Comparison of ENCODE assay signal across 38 cellular contexts in the genomic region with DNA sequence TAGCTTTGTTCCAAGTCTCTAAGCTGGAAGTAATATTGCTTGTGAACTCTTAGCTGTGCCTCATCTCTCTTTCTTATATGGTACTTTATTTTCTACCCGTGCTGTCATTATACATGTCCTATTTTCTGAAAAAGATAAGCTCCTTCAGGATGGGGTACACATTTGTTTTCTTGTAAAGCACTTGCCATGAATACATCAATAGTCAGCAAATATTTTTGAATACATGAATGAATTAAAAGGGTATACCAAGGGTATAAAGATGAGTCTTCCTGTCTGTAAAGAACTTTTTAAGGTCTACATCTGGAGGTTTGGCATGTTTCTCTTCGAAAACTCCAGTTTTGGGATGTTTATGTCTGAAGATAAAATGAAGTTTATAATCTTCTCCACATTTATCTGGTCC. TPM values are rescaled to one million over a fixed set of nuclear protein-coding genes. Genes with fewer than 3 reads are reported as not detected.
"Had no signal": no experiment of that assay in that cellular context is flagged by ENCODE, and none has a peak within 500 bp of the region (broad histone marks: within the 10 kb centered on the region; RNA-seq: fewer than 3 reads in every experiment).

No MANE protein-coding gene starts in this region.

- ATAC-seq: activated CD4-positive, alpha-beta T cell treated with anti-CD3 and anti-CD28 coated beads for 36 hours; activated CD4-positive, CD25-positive, alpha-beta regulatory T cell treated with anti-CD3 and anti-CD28 coated beads, Interleukin-2, amount 50 U/mL, for 24 hours; activated CD8-positive, alpha-beta memory T cell treated with anti-CD3 and anti-CD28 coated beads, Interleukin-2, amount 10 ng/mL, durations not matched to agents 7 days and 5 days; activated CD8-positive, alpha-beta T cell treated with anti-CD3 and anti-CD28 coated beads, Interleukin-2, amount 10 ng/mL, durations not matched to agents 7 days and 5 days; activated naive CD8-positive, alpha-beta T cell treated with anti-CD3 and anti-CD28 coated beads, Interleukin-2, amount 50 U/mL, for 24 hours; WTC11 had no signal

- H3K36me3 ChIP-seq: ascending aorta, WERI-Rb-1 had no signal

- DNase-seq: activated CD4-positive, alpha-beta memory T cell treated with anti-CD3 and anti-CD28 coated beads, Interleukin-2, amount 10 ng/mL, durations not matched to agents 7 days and 5 days; activated CD4-positive, alpha-beta T cell treated with anti-CD3 and anti-CD28 coated beads for 1 hour; activated CD4-positive, alpha-beta T cell treated with anti-CD3 and anti-CD28 coated beads for 36 hours; activated CD4-positive, alpha-beta T cell treated with anti-CD3 and anti-CD28 coated beads for 48 hours; activated CD4-positive, alpha-beta T cell treated with anti-CD3 and anti-CD28 coated beads, Interleukin-2, amount 10 ng/mL, durations not matched to agents 7 days and 5 days; activated CD4-positive, alpha-beta T cell treated with anti-CD3 and anti-CD28 coated beads, Interleukin-2, amount 50 U/mL, for 48 hours; activated CD4-positive, CD25-positive, alpha-beta regulatory T cell; activated CD8-positive, alpha-beta memory T cell treated with anti-CD3 and anti-CD28 coated beads for 24 hours; activated CD8-positive, alpha-beta memory T cell treated with anti-CD3 and anti-CD28 coated beads, Interleukin-2, amount 10 ng/mL, durations not matched to agents 7 days and 5 days; activated CD8-positive, alpha-beta memory T cell treated with anti-CD3 and anti-CD28 coated beads, Interleukin-2, amount 50 U/mL, for 48 hours; activated CD8-positive, alpha-beta T cell treated with anti-CD3 and anti-CD28 coated beads, Interleukin-2, amount 10 ng/mL, durations not matched to agents 7 days and 5 days; activated effector memory CD4-positive, alpha-beta T cell treated with Interleukin-2 at 50 U/mL for 16 hours; activated gamma-delta T cell; activated naive CD4-positive, alpha-beta T cell treated with anti-CD3 and anti-CD28 coated beads, Interleukin-2, amount 10 ng/mL, durations not matched to agents 7 days and 5 days; activated naive CD4-positive, alpha-beta T cell treated with Interleukin-2 at 50 U/mL for 16 hours; activated naive CD8-positive, alpha-beta T cell treated with anti-CD3 and anti-CD28 coated beads, Interleukin-2, amount 10 ng/mL, durations not matched to agents 7 days and 5 days; activated naive CD8-positive, alpha-beta T cell treated with anti-CD3 and anti-CD28 coated beads, Interleukin-2, amount 50 U/mL, for 24 hours; activated T-cell treated with anti-CD3 and anti-CD28 coated beads, Interleukin-2, amount 50 U/mL, for 24 hours; activated T-cell treated with anti-CD3 and anti-CD28 coated beads, Interleukin-2, amount 50 U/mL, for 48 hours; amygdala; anterior cingulate cortex; caudate nucleus; cerebellar nuclear complex; T-helper 2 cell; T-helper 9 cell; WERI-Rb-1 had no signal

- H3K27ac Mint-ChIP-seq: activated CD4-positive, alpha-beta memory T cell treated with anti-CD3 and anti-CD28 coated beads, Interleukin-2, amount 10 ng/mL, durations not matched to agents 7 days and 5 days; activated CD4-positive, alpha-beta T cell treated with anti-CD3 and anti-CD28 coated beads for 36 hours; activated CD4-positive, alpha-beta T cell treated with anti-CD3 and anti-CD28 coated beads, Interleukin-2, amount 10 ng/mL, durations not matched to agents 7 days and 5 days; activated CD8-positive, alpha-beta memory T cell treated with anti-CD3 and anti-CD28 coated beads, Interleukin-2, amount 10 ng/mL, durations not matched to agents 7 days and 5 days; activated CD8-positive, alpha-beta T cell treated with anti-CD3 and anti-CD28 coated beads, Interleukin-2, amount 10 ng/mL, durations not matched to agents 7 days and 5 days; activated naive CD4-positive, alpha-beta T cell treated with anti-CD3 and anti-CD28 coated beads, Interleukin-2, amount 10 ng/mL, durations not matched to agents 7 days and 5 days; activated naive CD4-positive, alpha-beta T cell treated with anti-CD3 and anti-CD28 coated beads, Interleukin-2, amount 50 U/mL, for 24 hours; activated naive CD8-positive, alpha-beta T cell; activated naive CD8-positive, alpha-beta T cell treated with anti-CD3 and anti-CD28 coated beads, Interleukin-2, amount 10 ng/mL, durations not matched to agents 7 days and 5 days; activated naive CD8-positive, alpha-beta T cell treated with anti-CD3 and anti-CD28 coated beads, Interleukin-2, amount 50 U/mL, for 24 hours; activated T-cell treated with anti-CD3 and anti-CD28 coated beads, Interleukin-2, amount 50 U/mL, for 24 hours; activated T-helper 2 cell treated with anti-CD3 and anti-CD28 coated beads, Interferon-gamma antibody, Interleukin-2, Interleukin-4, amounts not matched to agents 10 μg/mL and 5 μg/mL and 100 μg/mL, durations not matched to agents 14 hours and 24 hours and 36 hours; brain; T-helper 2 cell treated with Interferon-gamma antibody and Interleukin-4, amounts not matched to agents 5 μg/mL and 100 μg/mL, for 36 hours; WTC11 had no signal

- H3K9me3 Mint-ChIP-seq: activated CD4-positive, alpha-beta memory T cell treated with anti-CD3 and anti-CD28 coated beads, Interleukin-2, amount 10 ng/mL, durations not matched to agents 7 days and 5 days; activated CD4-positive, alpha-beta T cell treated with anti-CD3 and anti-CD28 coated beads, Interleukin-2, amount 10 ng/mL, durations not matched to agents 7 days and 5 days; activated naive CD4-positive, alpha-beta T cell treated with anti-CD3 and anti-CD28 coated beads, Interleukin-2, amount 10 ng/mL, durations not matched to agents 7 days and 5 days; activated naive CD4-positive, alpha-beta T cell treated with anti-CD3 and anti-CD28 coated beads, Interleukin-2, amount 50 U/mL, for 24 hours; activated naive CD8-positive, alpha-beta T cell treated with anti-CD3 and anti-CD28 coated beads, Interleukin-2, amount 10 ng/mL, durations not matched to agents 7 days and 5 days; activated naive CD8-positive, alpha-beta T cell treated with anti-CD3 and anti-CD28 coated beads, Interleukin-2, amount 50 U/mL, for 24 hours; activated T-cell treated with anti-CD3 and anti-CD28 coated beads, Interleukin-2, amount 50 U/mL, for 24 hours; activated T-helper 2 cell treated with anti-CD3 and anti-CD28 coated beads, Interferon-gamma antibody, Interleukin-2, Interleukin-4, amounts not matched to agents 10 μg/mL and 5 μg/mL and 100 μg/mL, durations not matched to agents 14 hours and 24 hours and 36 hours; brain; central memory CD8-positive, alpha-beta T cell; T-helper 2 cell treated with Interferon-gamma antibody and Interleukin-4, amounts not matched to agents 5 μg/mL and 100 μg/mL, for 36 hours; WTC11 had no signal

- FAIRE-seq: bronchial epithelial cell, TTC549 had no signal

- H3K27me3 Mint-ChIP-seq: activated naive CD8-positive, alpha-beta T cell treated with anti-CD3 and anti-CD28 coated beads, Interleukin-2, amount 50 U/mL, for 24 hours; brain had no signal

- H3K4me3 Mint-ChIP-seq: activated CD4-positive, alpha-beta memory T cell treated with anti-CD3 and anti-CD28 coated beads, Interleukin-2, amount 10 ng/mL, durations not matched to agents 7 days and 5 days; activated CD4-positive, alpha-beta T cell treated with anti-CD3 and anti-CD28 coated beads for 36 hours; activated CD4-positive, alpha-beta T cell treated with anti-CD3 and anti-CD28 coated beads, Interleukin-2, amount 10 ng/mL, durations not matched to agents 7 days and 5 days; activated CD8-positive, alpha-beta memory T cell treated with anti-CD3 and anti-CD28 coated beads, Interleukin-2, amount 10 ng/mL, durations not matched to agents 7 days and 5 days; activated CD8-positive, alpha-beta T cell treated with anti-CD3 and anti-CD28 coated beads, Interleukin-2, amount 10 ng/mL, durations not matched to agents 7 days and 5 days; activated naive CD4-positive, alpha-beta T cell treated with anti-CD3 and anti-CD28 coated beads, Interleukin-2, amount 10 ng/mL, durations not matched to agents 7 days and 5 days; activated naive CD4-positive, alpha-beta T cell treated with anti-CD3 and anti-CD28 coated beads, Interleukin-2, amount 50 U/mL, for 24 hours; activated naive CD8-positive, alpha-beta T cell; activated naive CD8-positive, alpha-beta T cell treated with anti-CD3 and anti-CD28 coated beads, Interleukin-2, amount 10 ng/mL, durations not matched to agents 7 days and 5 days; activated naive CD8-positive, alpha-beta T cell treated with anti-CD3 and anti-CD28 coated beads, Interleukin-2, amount 50 U/mL, for 24 hours; activated T-cell treated with anti-CD3 and anti-CD28 coated beads, Interleukin-2, amount 50 U/mL, for 24 hours; brain; central memory CD8-positive, alpha-beta T cell; T-helper 2 cell treated with Interferon-gamma antibody and Interleukin-4, amounts not matched to agents 5 μg/mL and 100 μg/mL, for 36 hours; WTC11 had no signal

- H3K4me3 ChIP-seq: ascending aorta, cardiac muscle cell had no signal

- H3K4me1 Mint-ChIP-seq: activated CD4-positive, alpha-beta memory T cell treated with anti-CD3 and anti-CD28 coated beads, Interleukin-2, amount 10 ng/mL, durations not matched to agents 7 days and 5 days; activated CD4-positive, alpha-beta T cell treated with anti-CD3 and anti-CD28 coated beads for 36 hours; activated CD4-positive, alpha-beta T cell treated with anti-CD3 and anti-CD28 coated beads, Interleukin-2, amount 10 ng/mL, durations not matched to agents 7 days and 5 days; activated CD8-positive, alpha-beta memory T cell treated with anti-CD3 and anti-CD28 coated beads, Interleukin-2, amount 10 ng/mL, durations not matched to agents 7 days and 5 days; activated naive CD4-positive, alpha-beta T cell treated with anti-CD3 and anti-CD28 coated beads, Interleukin-2, amount 10 ng/mL, durations not matched to agents 7 days and 5 days; activated naive CD4-positive, alpha-beta T cell treated with anti-CD3 and anti-CD28 coated beads, Interleukin-2, amount 50 U/mL, for 24 hours; activated naive CD8-positive, alpha-beta T cell treated with anti-CD3 and anti-CD28 coated beads, Interleukin-2, amount 10 ng/mL, durations not matched to agents 7 days and 5 days; activated naive CD8-positive, alpha-beta T cell treated with anti-CD3 and anti-CD28 coated beads, Interleukin-2, amount 50 U/mL, for 24 hours; brain; central memory CD8-positive, alpha-beta T cell; WTC11 had no signal

- H3K27me3 ChIP-seq: ascending aorta, cardiac muscle cell had no signal

- H3K27ac ChIP-seq: ascending aorta, cardiac muscle cell, WERI-Rb-1 had no signal

- H3K36me3 Mint-ChIP-seq: activated CD8-positive, alpha-beta memory T cell treated with anti-CD3 and anti-CD28 coated beads, Interleukin-2, amount 10 ng/mL, durations not matched to agents 7 days and 5 days; activated naive CD4-positive, alpha-beta T cell treated with anti-CD3 and anti-CD28 coated beads, Interleukin-2, amount 10 ng/mL, durations not matched to agents 7 days and 5 days; activated naive CD4-positive, alpha-beta T cell treated with anti-CD3 and anti-CD28 coated beads, Interleukin-2, amount 50 U/mL, for 24 hours; activated naive CD8-positive, alpha-beta T cell; activated naive CD8-positive, alpha-beta T cell treated with anti-CD3 and anti-CD28 coated beads, Interleukin-2, amount 10 ng/mL, durations not matched to agents 7 days and 5 days; WTC11 had no signal

- H3K4me1 ChIP-seq: ascending aorta had no signal

- H3K9me3 ChIP-seq: ascending aorta had no signal

RNA-seq across cellular contexts. Expression of a gene that starts 27.3 kb away (rescaled TPM):
- total RNA-seq: activated naive CD8-positive, alpha-beta T cell treated with anti-CD3 and anti-CD28 coated beads, Interleukin-2, amount 10 ng/mL, durations not matched to agents 7 days and 5 days; ascending aorta had no signal
